ENCODE assay signal across 9 cellular contexts in genomic region chr14:20434701-20435453, GRCh38. TPM values are rescaled to one million over a fixed set of nuclear protein-coding genes. Genes with fewer than 3 reads are reported as not detected.
DNase-seq lines count a peak whose midpoint lies in the region; ATAC-seq and TF ChIP-seq lines count a peak whose summit lies in the region.
"Had no signal": no experiment of that assay in that cellular context is flagged by ENCODE, and none has a peak within 500 bp of the region (broad histone marks: within the 10 kb centered on the region; RNA-seq: fewer than 3 reads in every experiment).

No MANE protein-coding gene starts in this region.

- POLR2A ChIA-PET in SK-N-SH (lab: Yijun Ruan, JAX) (no interaction called here), RWPE1 (lab: Yijun Ruan, JAX; ENCODE audit: low non-redundant PET) (interaction anchor here (0.6 kb wide), 1 partner anchor 1055 kb away, joined by 6 read pairs; no protein-coding TSS in a partner anchor)

- no peaks in the 10 kb centered on the region for H3K79me2 ChIP-seq in SK-N-SH (ENCODE audit: insufficient read depth)

- H3K36me3 ChIP-seq in stomach smooth muscle (ENCODE audit: control insufficient read depth in 2 of 2, insufficient read depth in 2 of 2, low read length in 2 of 2), result no peaks in the 10 kb centered on the region
- no peaks in the 10 kb centered on the region for H3K36me3 ChIP-seq in SK-N-SH (replicated peaks in 1 of 2; ENCODE audit: control insufficient read depth in 1 of 2, insufficient read depth in 2 of 2, low read length in 1 of 2)

- no peak for TF ChIP-seq EP300 in SK-N-SH (IDR thresholded peaks at IDR 0.05; ENCODE audit: borderline replicate concordance in 1 of 2, low read depth in 1 of 2, low read length in 1 of 2)

- 75% methylated on average over 20 of the region's 33 CpGs for WGBS in SK-N-SH (ENCODE audit: low lambda C conversion rate)

- H3K4me1 ChIP-seq in stomach smooth muscle (ENCODE audit: control insufficient read depth, insufficient read depth, low read length) (peaks cover 3% of the 10 kb centered on the region), SK-N-SH (ENCODE audit: control insufficient read depth in 1 of 2, insufficient read depth in 2 of 2, low read depth in 1 of 2, low read length in 1 of 2) (peaks cover 0 to 2% of the 10 kb centered on the region in 2 experiments; a peak in 1 of 4 replicates)

- ATAC-seq in left lobe of liver (peak; percentile 63), HG03460 (IDR thresholded peaks at IDR 0.05; ENCODE audit: unreplicated experiment) (no peak)

- no peaks in the 10 kb centered on the region for H3K9me2 ChIP-seq in SK-N-SH

- H2AFZ ChIP-seq in SK-N-SH (ENCODE audit: low read depth), result no peak overlapping the region

- peaks cover 0 to 7% of the 10 kb centered on the region in 2 donors for H3K27me3 ChIP-seq in stomach smooth muscle (ENCODE audit: control insufficient read depth in 1 of 2, insufficient read depth in 2 of 2, low read length in 2 of 2)
- no peaks in the 10 kb centered on the region; the same call in 1 of the 2 replicates for H3K27me3 ChIP-seq in SK-N-SH (ENCODE audit: insufficient read depth)

- H3K4me3 ChIP-seq in coronary artery (peak overlapping the region; percentile 61), stomach smooth muscle (ENCODE audit: low read length in 2 of 2) (peak overlapping the region; percentile 36 to 61), SK-N-SH (ENCODE audit: low read depth in 2 of 2, low read length in 1 of 2) (no peak overlapping the region)

- TF ChIP-seq RAD21 in SK-N-SH (IDR thresholded peaks at IDR 0.05; ENCODE audit: low read length), result no peak

- H3K9ac ChIP-seq in stomach smooth muscle (ENCODE audit: low read length in 2 of 2), result peak overlapping the region; percentile 23 to 62
- no peak overlapping the region for H3K9ac ChIP-seq in SK-N-SH

- H4K20me1 ChIP-seq in SK-N-SH (ENCODE audit: insufficient read depth), result no peaks in the 10 kb centered on the region

- no peak for TF ChIP-seq CTCF in coronary artery (IDR thresholded peaks at IDR 0.05)
- TF ChIP-seq CTCF in SK-N-SH (IDR thresholded peaks at IDR 0.05), result no peak
- no peak for TF ChIP-seq CTCF in RWPE1 (conservative IDR thresholded peaks at IDR 0.05; ENCODE audit: low read depth)

- H3F3A ChIP-seq in SK-N-SH (replicated peaks; ENCODE audit: insufficient read depth), result no peaks in the 10 kb centered on the region

- DNase-seq in NCI-H2107 treated with DMSO at 0.1 percent for 48 hours (lab: John Stamatoyannopoulos, UW; ENCODE audit: unreplicated experiment) (peak; percentile 94), coronary artery (ENCODE audit: low spot score) (no peak), left lobe of liver (ENCODE audit: low spot score) (no peak), SK-N-SH (no peak), RWPE1 (ENCODE audit: low spot score) (no peak), DMS79 (lab: John Stamatoyannopoulos, UW) (no peak)

- no peaks in the 10 kb centered on the region for H3K9me3 ChIP-seq in stomach smooth muscle (ENCODE audit: control insufficient read depth in 2 of 2, low read length in 2 of 2)
- no peaks in the 10 kb centered on the region for H3K9me3 ChIP-seq in SK-N-SH

- H3K27ac ChIP-seq in coronary artery (peak overlapping the region in 1 of 2 donors; percentile 64), stomach smooth muscle (ENCODE audit: low read length) (no peak overlapping the region), SK-N-SH (ENCODE audit: low read depth in 2 of 2, low read length in 1 of 2) (no peak overlapping the region), RWPE1 (no peak overlapping the region)

- CTCF ChIA-PET in SK-N-SH (lab: Yijun Ruan, JAX), result interaction anchor here (1.0 to 1.8 kb wide), 2 partner anchors 19 to 20 kb away, joined by 3 to 8 read pairs; no protein-coding TSS in a partner anchor
- CTCF ChIA-PET in RWPE1 (lab: Yijun Ruan, JAX), result no interaction called here

- H3K4me2 ChIP-seq in SK-N-SH, result no peak overlapping the region

TF ChIP-seq in SK-N-SH, 30 proteins besides CTCF, POLR2A, EP300 and RAD21:
- TF ChIP-seq RCOR1 (IDR thresholded peaks at IDR 0.05; ENCODE audit: low read length) (no peak), ELF1 (IDR thresholded peaks at IDR 0.05) (no peak), FOXM1 (IDR thresholded peaks at IDR 0.05; ENCODE audit: low read depth) (no peak), MEF2A (IDR thresholded peaks at IDR 0.05; ENCODE audit: borderline replicate concordance, low read depth) (no peak), TAF1 (IDR thresholded peaks at IDR 0.05; ENCODE audit: borderline replicate concordance, low read depth, low read length) (no peak), GATA2 (CRISPR knock-in tag; IDR thresholded peaks at IDR 0.05) (no peak), NRF1 (IDR thresholded peaks at IDR 0.05; ENCODE audit: low read depth, low read length) (no peak), TEAD4 (IDR thresholded peaks at IDR 0.05; ENCODE audit: borderline replicate concordance, insufficient read depth) (no peak), IRF3 (IDR thresholded peaks at IDR 0.05; ENCODE audit: low read depth, low read length) (no peak), EZH2phosphoT487 (IDR thresholded peaks at IDR 0.05; ENCODE audit: borderline replicate concordance, low read depth) (no peak), SIN3A (IDR thresholded peaks at IDR 0.05; ENCODE audit: borderline replicate concordance, low read depth, low read length) (no peak), GABPA (IDR thresholded peaks at IDR 0.05; ENCODE audit: low read depth) (no peak), RFX5 (IDR thresholded peaks at IDR 0.05; ENCODE audit: low read length) (no peak), TCF12 (IDR thresholded peaks at IDR 0.05) (no peak), CHD2 (IDR thresholded peaks at IDR 0.05; ENCODE audit: low read length, partially characterized antibody) (no peak)
TF ChIP-seq in SK-N-SH: peak in this region for 0.

RNA-seq across cellular contexts. Expression of gene KLHL33, which starts 1.1 kb away (rescaled TPM):
- 0.20 TPM for total RNA-seq in left lobe of liver
- polyA plus RNA-seq in SK-N-SH (2012; rRNA removed), result not detected in 2 replicates
- polyA plus RNA-seq in SK-N-SH (2012; cell fraction: cytosol; rRNA removed), result under 0.01 TPM in 1 of 2 replicates, not detected in the other
- polyA plus RNA-seq in SK-N-SH (2012; cell fraction: nucleus; rRNA removed), result 0.02 and 0.08 TPM in 2 replicates
- total RNA-seq: bronchial epithelial cell had no signal

RNA-seq across cellular contexts. Expression of gene OSGEP, which starts 19.7 kb away (rescaled TPM):
- total RNA-seq in left lobe of liver, result 11.5 TPM
- polyA plus RNA-seq in SK-N-SH (2012; rRNA removed), result 32.9 and 38.7 TPM in 2 replicates
- polyA plus RNA-seq in SK-N-SH (2012; cell fraction: cytosol; rRNA removed), result 18.2 and 24.9 TPM in 2 replicates
- polyA plus RNA-seq in SK-N-SH (2012; cell fraction: nucleus; rRNA removed), result 119 and 124 TPM in 2 replicates

RNA-seq across cellular contexts. Expression of gene APEX1, which starts 20.1 kb away (rescaled TPM):
- total RNA-seq in left lobe of liver, result 50.9 TPM
- polyA plus RNA-seq in SK-N-SH (2012; rRNA removed), result 279 and 291 TPM in 2 replicates
- 279 and 296 TPM in 2 replicates for polyA plus RNA-seq in SK-N-SH (2012; cell fraction: cytosol; rRNA removed)
- 294 and 297 TPM in 2 replicates for polyA plus RNA-seq in SK-N-SH (2012; cell fraction: nucleus; rRNA removed)

RNA-seq across cellular contexts. Expression of gene TEP1, which starts 21.6 kb away (rescaled TPM):
- 14.9 TPM for total RNA-seq in left lobe of liver
- 12.1 and 13.3 TPM in 2 replicates for polyA plus RNA-seq in SK-N-SH (2012; rRNA removed)
- 6.5 TPM in 2 replicates for polyA plus RNA-seq in SK-N-SH (2012; cell fraction: cytosol; rRNA removed)
- 40.3 and 55.9 TPM in 2 replicates for polyA plus RNA-seq in SK-N-SH (2012; cell fraction: nucleus; rRNA removed)

RNA-seq across cellular contexts. Expression of gene PIP4P1, which starts 26.4 kb away (rescaled TPM):
- 11.7 TPM for total RNA-seq in left lobe of liver
- polyA plus RNA-seq in SK-N-SH (2012; rRNA removed), result 30.7 and 38.9 TPM in 2 replicates
- polyA plus RNA-seq in SK-N-SH (2012; cell fraction: cytosol; rRNA removed), result 19.5 and 25.1 TPM in 2 replicates
- polyA plus RNA-seq in SK-N-SH (2012; cell fraction: nucleus; rRNA removed), result 71.7 and 88.9 TPM in 2 replicates

Comparison
In these comparisons a context has a peak if more than half of its experiments do, and no peak if none do; other contexts are left out.
1. H3K4me3 ChIP-seq: peak in coronary artery (single experiment) and stomach smooth muscle (2 of 2); none in SK-N-SH (0 of 2).